20 cellular contexts compared by ENCODE assay signal in genomic region chr6:81911446-81911845, GRCh38.
DNase-seq lines count a peak whose midpoint lies in the region; FAIRE-seq and TF ChIP-seq lines count a peak whose summit lies in the region.
"Had no signal": no experiment of that assay in that cellular context is flagged by ENCODE, and none has a peak within 500 bp of the region (broad histone marks: within the 10 kb centered on the region; RNA-seq: fewer than 3 reads in every experiment).

No MANE protein-coding gene starts in this region.

- no peaks in the 10 kb centered on the region for H4K20me1 ChIP-seq in astrocyte (ENCODE audit: insufficient read depth, low read length)

- H3K27me3 ChIP-seq in astrocyte (ENCODE audit: insufficient read depth, low read length) (no peaks in the 10 kb centered on the region), vagina (no peaks in the 10 kb centered on the region), ascending aorta (no peaks in the 10 kb centered on the region)
- H3K27me3 ChIP-seq: MG63 had no signal

- H2AFZ ChIP-seq in astrocyte (ENCODE audit: low read depth, low read length): no peak overlapping the region

- H3K9ac ChIP-seq in astrocyte (ENCODE audit: low read length): no peak overlapping the region

- H3K4me3 ChIP-seq in astrocyte (ENCODE audit: insufficient read depth, low read depth, low read length) (no peak overlapping the region), vagina (no peak overlapping the region), ascending aorta (no peak overlapping the region)
- H3K4me3 ChIP-seq: A549, K562, MG63 had no signal

- no peaks in the 10 kb centered on the region for H3K36me3 Mint-ChIP-seq in astrocyte (ENCODE audit: low read depth, unreplicated experiment)

- TF ChIP-seq CTCF in astrocyte (IDR thresholded peaks at IDR 0.05; ENCODE audit: insufficient read depth, low read depth, low read length) (no peak), vagina (IDR thresholded peaks at IDR 0.05) (no peak), ascending aorta (IDR thresholded peaks at IDR 0.05) (no peak)

- no peaks in the 10 kb centered on the region for H3K4me1 ChIP-seq in astrocyte (ENCODE audit: insufficient read depth, low read length)
- H3K4me1 ChIP-seq in vagina: no peaks in the 10 kb centered on the region
- no peaks in the 10 kb centered on the region for H3K4me1 ChIP-seq in ascending aorta
- H3K4me1 ChIP-seq: A549 had no signal

- no peak overlapping the region for H3K4me2 ChIP-seq in astrocyte (ENCODE audit: low read length)
- H3K4me2 ChIP-seq: A549 had no signal

- H3K36me3 ChIP-seq in astrocyte (ENCODE audit: insufficient read depth, low read length): no peaks in the 10 kb centered on the region
- no peaks in the 10 kb centered on the region for H3K36me3 ChIP-seq in vagina
- no peaks in the 10 kb centered on the region for H3K36me3 ChIP-seq in ascending aorta
- H3K36me3 ChIP-seq: MG63 had no signal

- intact Hi-C loops in vagina (cut with DNase I) (no loop called here), ascending aorta (cut with DNase I) (no loop called here)

- H3K4me3 Mint-ChIP-seq in astrocyte (ENCODE audit: unreplicated experiment): no peak overlapping the region
- H3K4me3 Mint-ChIP-seq: CD4-positive, alpha-beta T cell; H9; HFFc6 had no signal

- no peaks in the 10 kb centered on the region for H3K27me3 Mint-ChIP-seq in astrocyte (ENCODE audit: low read depth, unreplicated experiment)
- H3K27me3 Mint-ChIP-seq: CD4-positive, alpha-beta T cell had no signal

- peaks cover 7% of the 10 kb centered on the region for H3K4me1 Mint-ChIP-seq in astrocyte (ENCODE audit: low read depth, unreplicated experiment)

- DNase-seq in DMS 273 (lab: John Stamatoyannopoulos, UW; ENCODE audit: unreplicated experiment) (peak; percentile 78), HTR-8/SVneo (ENCODE audit: insufficient read length, low spot score) (no peak), NCI-H2171 treated with DMSO at 0.1 percent for 48 hours (lab: John Stamatoyannopoulos, UW) (peak; percentile 88), astrocyte (ENCODE audit: low read depth) (no peak), NK-92 (lab: John Stamatoyannopoulos, UW; ENCODE audit: unreplicated experiment) (no peak), vagina (ENCODE audit: extremely low spot score in 2 of 2) (no peak), ascending aorta (ENCODE audit: low spot score in 2 of 2) (no peak), middle frontal gyrus (ENCODE audit: extremely low spot score, low spot score) (no peak)
- DNase-seq: CD4-positive, alpha-beta T cell; COR-L47; GDM1; H9; HFFc6; MG63; NCI-H1417; NCI-H187 treated with DMSO at 0.1 percent for 48 hours; NCI-H510A; NCI-H774 had no signal

- no peaks in the 10 kb centered on the region for H3K79me2 ChIP-seq in astrocyte (ENCODE audit: insufficient read depth, low read length)

- no peak for TF ChIP-seq POLR2A in vagina (IDR thresholded peaks at IDR 0.05)

- H3K9me3 Mint-ChIP-seq in astrocyte (ENCODE audit: unreplicated experiment): peaks cover 2% of the 10 kb centered on the region
- H3K9me3 Mint-ChIP-seq: CD4-positive, alpha-beta T cell; H9; HFFc6 had no signal

- H3K27ac ChIP-seq in astrocyte (ENCODE audit: low read depth, low read length): no peak overlapping the region
- H3K27ac ChIP-seq in vagina: no peak overlapping the region
- H3K27ac ChIP-seq in ascending aorta: no peak overlapping the region
- H3K27ac ChIP-seq: A549 had no signal

- H3K9me3 ChIP-seq in astrocyte (ENCODE audit: insufficient read depth, low read depth, low read length) (no peaks in the 10 kb centered on the region), vagina (no peaks in the 10 kb centered on the region), ascending aorta (no peaks in the 10 kb centered on the region)
- H3K9me3 ChIP-seq: A549, MG63 had no signal

- H3K27ac Mint-ChIP-seq in astrocyte (ENCODE audit: unreplicated experiment): no peak overlapping the region
- H3K27ac Mint-ChIP-seq: CD4-positive, alpha-beta T cell; H9; HFFc6 had no signal

- FAIRE-seq in HTR-8/SVneo (lab: Jason Lieb, UNC): peak; percentile 33
- FAIRE-seq in astrocyte (lab: Jason Lieb, UNC): peak; percentile 62
- FAIRE-seq: A549, K562 had no signal

Comparison
In these comparisons a context has a peak if more than half of its experiments do, and no peak if none do; other contexts are left out.
1. DNase-seq: peak in DMS 273 (single experiment) and NCI-H2171 treated with DMSO at 0.1 percent for 48 hours (single experiment); none in HTR-8/SVneo (single experiment), astrocyte (single experiment), NK-92 (single experiment), vagina (0 of 2), ascending aorta (0 of 2) and middle frontal gyrus (single experiment).